ENCODE assay signal across 10 cellular contexts in genomic region chr17:17774009-17774881, GRCh38.
DNase-seq lines count a peak whose midpoint lies in the region; ATAC-seq, FAIRE-seq and TF ChIP-seq lines count a peak whose summit lies in the region.
"Had no signal": no experiment of that assay in that cellular context is flagged by ENCODE, and none has a peak within 500 bp of the region (broad histone marks: within the 10 kb centered on the region; RNA-seq: fewer than 3 reads in every experiment).

No MANE protein-coding gene starts in this region.

- H3K36me3 ChIP-seq in bronchial epithelial cell (ENCODE audit: control insufficient read depth, insufficient read depth, low read length) (peaks cover 3% of the 10 kb centered on the region), HepG2 (replicated peaks in 1 of 2; ENCODE audit: control insufficient read depth in 1 of 2, insufficient read depth in 2 of 2, low read length in 2 of 2) (peaks cover 0 to 2% of the 10 kb centered on the region in 2 experiments; a peak in 1 of 5 replicates), upper lobe of right lung (no peaks in the 10 kb centered on the region)

- no peaks in the 10 kb centered on the region for H3K9me3 Mint-ChIP-seq in activated T-cell treated with anti-CD3 and anti-CD28 coated beads, Interleukin-2, amount 50 U/mL, for 4 hours

- H3K4me3 ChIP-seq in bronchial epithelial cell (ENCODE audit: low read depth, low read length) = no peak overlapping the region
- no peak overlapping the region for H3K4me3 ChIP-seq in HepG2 (replicated peaks in 1 of 3; ENCODE audit: insufficient read depth in 1 of 3, low read depth in 2 of 3, low read length in 3 of 3)
- no peak overlapping the region for H3K4me3 ChIP-seq in upper lobe of right lung

- WGBS in HepG2 (ENCODE audit: low lambda C conversion rate) = 92% methylated on average over 13 of the region's 21 CpGs

- TF ChIP-seq RAD21 in HepG2 (CRISPR knock-in tag; IDR thresholded peaks at IDR 0.05) = no peak

- TF ChIP-seq POLR2A in HepG2 (IDR thresholded peaks at IDR 0.05; ENCODE audit: insufficient read depth in 1 of 2, low read depth in 2 of 2, low read length in 2 of 2) = no peak

- H3K4me1 ChIP-seq in HepG2 (ENCODE audit: insufficient read depth, low read length) = peaks cover 25% of the 10 kb centered on the region
- H3K4me1 ChIP-seq in upper lobe of right lung = peaks cover 22% of the 10 kb centered on the region

- no peaks in the 10 kb centered on the region for H3K36me3 Mint-ChIP-seq in activated T-cell treated with anti-CD3 and anti-CD28 coated beads, Interleukin-2, amount 50 U/mL, for 4 hours (ENCODE audit: insufficient read depth)

- FAIRE-seq in bronchial epithelial cell (lab: Jason Lieb, UNC) = peak; percentile 13
- no peak for FAIRE-seq in HepG2 (lab: Jason Lieb, UNC)

- H3K4me1 Mint-ChIP-seq in activated T-cell treated with anti-CD3 and anti-CD28 coated beads, Interleukin-2, amount 50 U/mL, for 4 hours (ENCODE audit: low read depth) = peaks cover 3% of the 10 kb centered on the region

- no peak overlapping the region for H3K4me2 ChIP-seq in HepG2 (ENCODE audit: low read depth, low read length)

- no TSS peak for BruUV-seq in HepG2 (replicated peaks; lab: Mats Ljungman, UMichigan)

- CTCF ChIA-PET in HepG2 (lab: Yijun Ruan, JAX; ENCODE audit: low intra/inter-chr PET ratio, low total read pairs) = no interaction called here

- in situ Hi-C loops in HepG2 (cut with HindIII; ENCODE audit: extremely low pct_ligation_motif_present, low pct_unique_long_range_greater_than_20kb) = no loop called here

- no peak for DNase-seq in activated T-cell treated with anti-CD3 and anti-CD28 coated beads, Interleukin-2, amount 50 U/mL, for 4 hours
- DNase-seq in activated T-cell treated with anti-CD3 and anti-CD28 coated beads, Interleukin-2, amount 50 U/mL, for 1 hour = no peak
- DNase-seq in bronchial epithelial cell (ENCODE audit: low read depth) (peak; percentile 99), HepG2 (ENCODE audit: low spot score) (no peak), upper lobe of right lung (no peak)
- DNase-seq: GOT3 had no signal

- intact Hi-C loops in HepG2 (cut with micrococcal nuclease; ENCODE audit: unreplicated experiment) (no loop called here), upper lobe of right lung (cut with DNase I) (no loop called here)

- no peak overlapping the region for H3K27ac ChIP-seq in HepG2 (ENCODE audit: extremely low read length, insufficient read depth, low read length)
- peak overlapping the region; percentile 51 for H3K27ac ChIP-seq in upper lobe of right lung
- H3K27ac ChIP-seq: C4-2B had no signal

- H3K9me3 ChIP-seq in HepG2 (ENCODE audit: low read length) (no peaks in the 10 kb centered on the region), upper lobe of right lung (no peaks in the 10 kb centered on the region)

- H3K27me3 Mint-ChIP-seq in activated T-cell treated with anti-CD3 and anti-CD28 coated beads, Interleukin-2, amount 50 U/mL, for 4 hours (ENCODE audit: low read depth) = no peaks in the 10 kb centered on the region

- no peak overlapping the region for H3K9ac ChIP-seq in HepG2 (ENCODE audit: insufficient read depth, low read depth, low read length)

- H4K20me1 ChIP-seq in HepG2 (ENCODE audit: insufficient read depth, low read length) = peaks cover 15% of the 10 kb centered on the region

- peak; percentile 23 to 50 for ATAC-seq in activated T-cell treated with anti-CD3 and anti-CD28 coated beads, Interleukin-2, amount 50 U/mL, for 4 hours
- ATAC-seq in HepG2 (no peak), upper lobe of right lung (peak; percentile 63), HG03139 (IDR thresholded peaks at IDR 0.05; ENCODE audit: unreplicated experiment) (no peak), GM21367 (IDR thresholded peaks at IDR 0.05; ENCODE audit: unreplicated experiment) (no peak), HG02678 (IDR thresholded peaks at IDR 0.05; ENCODE audit: unreplicated experiment) (no peak)

- TF ChIP-seq EP300 in HepG2 (IDR thresholded peaks at IDR 0.05; ENCODE audit: low read depth in 2 of 2, low read length in 2 of 2) = no peak
- no peak for TF ChIP-seq EP300 in HepG2 (CRISPR knock-in tag; IDR thresholded peaks at IDR 0.05; ENCODE audit: borderline replicate concordance)

- no peak overlapping the region for H3K4me3 Mint-ChIP-seq in activated T-cell treated with anti-CD3 and anti-CD28 coated beads, Interleukin-2, amount 50 U/mL, for 4 hours

- TF ChIP-seq CTCF in bronchial epithelial cell (IDR thresholded peaks at IDR 0.05; ENCODE audit: insufficient read depth, low read length, severe bottlenecking) = peak; percentile 67
- TF ChIP-seq CTCF in HepG2 (CRISPR knock-in tag; IDR thresholded peaks at IDR 0.05) = no peak
- TF ChIP-seq CTCF in upper lobe of right lung (IDR thresholded peaks at IDR 0.05) = peak; percentile 46

- H3K27me3 ChIP-seq in bronchial epithelial cell (ENCODE audit: control insufficient read depth, insufficient read depth, low read length) = no peaks in the 10 kb centered on the region
- no peaks in the 10 kb centered on the region for H3K27me3 ChIP-seq in HepG2 (ENCODE audit: control insufficient read depth in 1 of 2, insufficient read depth in 2 of 2, low read length in 2 of 2)
- no peaks in the 10 kb centered on the region for H3K27me3 ChIP-seq in upper lobe of right lung

- H3K79me2 ChIP-seq in HepG2 (ENCODE audit: insufficient read depth, low read length) = no peaks in the 10 kb centered on the region

- H2AFZ ChIP-seq in HepG2 (ENCODE audit: low read length) = no peak overlapping the region

- POLR2A ChIA-PET in HepG2 (lab: Yijun Ruan, JAX) = no interaction called here

TF ChIP-seq in HepG2, 621 proteins besides CTCF, POLR2A, EP300 and RAD21:
- TF ChIP-seq ZNF768 (CRISPR knock-in tag; IDR thresholded peaks at IDR 0.05) = peak; percentile 55
- TF ChIP-seq ZNF766 (CRISPR knock-in tag; IDR thresholded peaks at IDR 0.05; ENCODE audit: borderline replicate concordance) = no peak
- TF ChIP-seq ZNF337 (CRISPR knock-in tag; IDR thresholded peaks at IDR 0.05; ENCODE audit: borderline replicate concordance, low read depth) = no peak

Comparison
In these comparisons a context has a peak if more than half of its experiments do, and no peak if none do; other contexts are left out.
1. ATAC-seq: peak in activated T-cell treated with anti-CD3 and anti-CD28 coated beads, Interleukin-2, amount 50 U/mL, for 4 hours (2 of 2) and upper lobe of right lung (single experiment); none in HepG2 (single experiment), HG03139 (single experiment), GM21367 (single experiment) and HG02678 (single experiment).